17 cellular contexts compared by ENCODE assay signal in the genomic region with DNA sequence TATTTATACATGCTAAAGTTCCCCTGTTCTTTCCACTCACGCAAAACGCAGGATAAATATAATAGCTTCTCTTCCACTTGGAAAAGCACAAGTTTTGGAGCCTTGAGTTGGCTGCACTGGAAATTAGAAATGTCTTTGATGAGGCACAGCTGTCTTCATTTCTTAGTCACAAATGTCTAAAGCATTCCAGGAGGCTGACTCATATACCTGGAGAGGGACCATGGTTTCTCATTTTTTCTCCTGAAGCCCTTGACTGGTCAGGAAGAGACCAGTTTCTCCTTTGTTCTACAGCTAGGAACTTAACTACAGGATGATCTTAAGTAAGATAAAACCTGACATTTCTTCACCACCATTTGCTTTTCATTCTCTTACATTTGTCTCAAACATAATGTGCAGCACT. TPM values are rescaled to one million over a fixed set of nuclear protein-coding genes. Genes with fewer than 3 reads are reported as not detected.
DNase-seq lines count a peak whose midpoint lies in the region; ATAC-seq, FAIRE-seq and TF ChIP-seq lines count a peak whose summit lies in the region.
"Had no signal": no experiment of that assay in that cellular context is flagged by ENCODE, and none has a peak within 500 bp of the region (broad histone marks: within the 10 kb centered on the region; RNA-seq: fewer than 3 reads in every experiment).

No MANE protein-coding gene starts in this region.

- POLR2A ChIA-PET in PC-3 (lab: Charles Lee; ENCODE audit: unreplicated experiment) = no interaction called here
- POLR2A ChIA-PET in H1 (lab: Charles Lee; ENCODE audit: partially characterized antibody) = interaction anchor here (0.7 to 2.1 kb wide), 3 partner anchors 10 to 15 kb away, joined by 3 to 12 read pairs (median 3); no protein-coding TSS in a partner anchor
- POLR2A ChIA-PET in activated CD4-positive, alpha-beta T cell treated with anti-CD3 and anti-CD28 coated beads for 36 hours (lab: Charles Lee) = no interaction called here

- H4K20me1 ChIP-seq in PC-3 (ENCODE audit: low read length) (no peaks in the 10 kb centered on the region), H1 (replicated peaks in 1 of 2; ENCODE audit: control insufficient read depth in 1 of 2, insufficient read depth in 2 of 2, low read length in 2 of 2) (peaks cover 0 to 1% of the 10 kb centered on the region in 2 experiments)

- H3K27ac ChIP-seq in PC-3 (ENCODE audit: low read length) (no peak overlapping the region), H1 (ENCODE audit: low read depth, low read length) (no peak overlapping the region), mesenchymal stem cell (ENCODE audit: low read length, poor library complexity, severe bottlenecking) (no peak overlapping the region)
- H3K27ac ChIP-seq: esophagus squamous epithelium, thyroid gland had no signal

- H3K9me2 ChIP-seq in PC-3 (replicated peaks; ENCODE audit: low read length) = no peaks in the 10 kb centered on the region

- H3K4me3 ChIP-seq in PC-3 (ENCODE audit: low read length) = no peak overlapping the region
- no peak overlapping the region for H3K4me3 ChIP-seq in H1 (ENCODE audit: extremely low read depth in 1 of 4, insufficient read depth in 2 of 4, low read depth in 3 of 4, low read length in 4 of 4)
- H3K4me3 ChIP-seq in mesenchymal stem cell (ENCODE audit: insufficient read depth in 1 of 2, low read depth in 1 of 2, low read length in 2 of 2) = no peak overlapping the region
- H3K4me3 ChIP-seq: esophagus squamous epithelium, thyroid gland had no signal

- H3K36me3 ChIP-seq in PC-3 (ENCODE audit: low read depth, low read length) (peaks cover 14% of the 10 kb centered on the region; the same call in 1 of the 2 replicates), H1 (ENCODE audit: control insufficient read depth in 2 of 4, insufficient read depth in 4 of 4, low read length in 3 of 4) (peaks cover 2 to 22% (median 8%) of the 10 kb centered on the region in 4 experiments; a peak in 4 of 8 replicates), mesenchymal stem cell (ENCODE audit: control insufficient read depth in 1 of 2, insufficient read depth in 2 of 2, low read depth in 1 of 2, low read length in 2 of 2) (peaks cover 6 to 30% of the 10 kb centered on the region in 2 experiments)

- no peaks in the 10 kb centered on the region for H3K23me2 ChIP-seq in H1 (ENCODE audit: low read depth, low read length)

- no peak overlapping the region for H3K4me3 Mint-ChIP-seq in activated CD4-positive, alpha-beta T cell treated with anti-CD3 and anti-CD28 coated beads for 36 hours
- H3K4me3 Mint-ChIP-seq: central memory CD8-positive, alpha-beta T cell; neural crest cell had no signal

- H2BK5ac ChIP-seq in H1 (ENCODE audit: low read depth, low read length) (no peak overlapping the region; the same call in 1 of the 2 replicates), mesenchymal stem cell (ENCODE audit: low read depth, low read length, poor library complexity, severe bottlenecking) (no peak overlapping the region)

- no peaks in the 10 kb centered on the region for H3K79me2 ChIP-seq in PC-3 (ENCODE audit: low read length)
- H3K79me2 ChIP-seq in H1 (ENCODE audit: control insufficient read depth in 1 of 2, insufficient read depth in 2 of 2, low read length in 2 of 2) = no peaks in the 10 kb centered on the region

- H3K9me3 Mint-ChIP-seq in activated CD4-positive, alpha-beta T cell treated with anti-CD3 and anti-CD28 coated beads for 36 hours (ENCODE audit: low read depth) = no peaks in the 10 kb centered on the region
- H3K9me3 Mint-ChIP-seq: central memory CD8-positive, alpha-beta T cell; neural crest cell had no signal

- H2BK12ac ChIP-seq in H1 (ENCODE audit: low read depth, low read length) (no peak overlapping the region), mesenchymal stem cell (ENCODE audit: low read length in 2 of 2) (no peak overlapping the region)

- DNase-seq in GM04504 (ENCODE audit: low read depth) (peak; percentile 28), PC-3 (peak; percentile 83), H1 (ENCODE audit: low read depth in 1 of 2, low spot score in 2 of 2) (no peak), mesenchymal stem cell (peak; percentile 39), NCI-H1436 treated with DMSO at 0.1 percent for 48 hours (lab: John Stamatoyannopoulos, UW) (no peak), frontal cortex (ENCODE audit: low spot score in 2 of 2) (no peak)
- DNase-seq in activated CD4-positive, alpha-beta T cell treated with anti-CD3 and anti-CD28 coated beads for 36 hours = no peak
- DNase-seq: activated CD4-positive, alpha-beta T cell treated with anti-CD3 and anti-CD28 coated beads, Interleukin-2, amount 50 U/mL, for 48 hours; activated effector memory CD4-positive, alpha-beta T cell treated with anti-CD3 and anti-CD28 coated beads, Interleukin-2, amount 50 U/mL, for 16 hours; esophagus squamous epithelium; NCI-H187 treated with DMSO at 0.1 percent for 48 hours; thyroid gland had no signal

- FAIRE-seq in H1 (lab: Jason Lieb, UNC) = no peak
- no peak for FAIRE-seq in frontal cortex (lab: Jason Lieb, UNC)
- FAIRE-seq: HepG2 had no signal

- H3K27me3 ChIP-seq in PC-3 (ENCODE audit: low read length) (no peaks in the 10 kb centered on the region), H1 (replicated peaks in 1 of 4; ENCODE audit: control insufficient read depth in 3 of 4, extremely low read depth in 1 of 4, insufficient read depth in 3 of 4, low read length in 3 of 4) (no peaks in the 10 kb centered on the region), mesenchymal stem cell (ENCODE audit: control insufficient read depth in 1 of 2, insufficient read depth in 1 of 2, low read length in 2 of 2) (no peaks in the 10 kb centered on the region)
- H3K27me3 ChIP-seq: esophagus squamous epithelium, thyroid gland had no signal

- H3F3A ChIP-seq in PC-3 (ENCODE audit: low read length, unreplicated experiment) = no peaks in the 10 kb centered on the region

- no peak overlapping the region for H3K23ac ChIP-seq in H1 (ENCODE audit: insufficient read length)
- H3K23ac ChIP-seq in mesenchymal stem cell (ENCODE audit: low read length in 2 of 2) = no peak overlapping the region

- no peaks in the 10 kb centered on the region for H3K4me1 Mint-ChIP-seq in activated CD4-positive, alpha-beta T cell treated with anti-CD3 and anti-CD28 coated beads for 36 hours
- H3K4me1 Mint-ChIP-seq: central memory CD8-positive, alpha-beta T cell had no signal

- BruUV-seq in PC-3 (replicated peaks; lab: Mats Ljungman, UMichigan) = no TSS peak

- ATAC-seq in PC-3 (peak; percentile 79), GM19328 (IDR thresholded peaks at IDR 0.05; ENCODE audit: unreplicated experiment) (no peak)
- no peak for ATAC-seq in activated CD4-positive, alpha-beta T cell treated with anti-CD3 and anti-CD28 coated beads for 36 hours
- ATAC-seq: HepG2, left lobe of liver had no signal

- no peak for TF ChIP-seq RAD21 in H1 (IDR thresholded peaks at IDR 0.05 in 1 of 2, conservative IDR thresholded peaks at IDR 0.05 in 1 of 2; ENCODE audit: low read depth in 2 of 2, low read length in 2 of 2)

- CTCF ChIA-PET in PC-3 (lab: Charles Lee) = no interaction called here
- CTCF ChIA-PET in H1 (lab: Charles Lee; ENCODE audit: partially characterized antibody) = interaction anchor here (0.7 to 1.6 kb wide), 4 partner anchors 10 to 109 kb away, joined by 3 to 4 read pairs (median 4); no protein-coding TSS in a partner anchor
- CTCF ChIA-PET in activated CD4-positive, alpha-beta T cell treated with anti-CD3 and anti-CD28 coated beads for 36 hours (lab: Charles Lee) = interaction anchor here (0.9 kb wide), 1 partner anchor 10 kb away, joined by 3 read pairs; no protein-coding TSS in a partner anchor

- no peak overlapping the region for H2BK120ac ChIP-seq in H1 (replicated peaks; ENCODE audit: low read depth, low read length)
- no peak overlapping the region for H2BK120ac ChIP-seq in mesenchymal stem cell (ENCODE audit: low read depth, low read length)

- no peak overlapping the region for H4K5ac ChIP-seq in H1 (ENCODE audit: insufficient read length, low read depth, low read length)

- H3K27ac Mint-ChIP-seq in activated CD4-positive, alpha-beta T cell treated with anti-CD3 and anti-CD28 coated beads for 36 hours = no peak overlapping the region

- H3K9me3 ChIP-seq in PC-3 (ENCODE audit: low read length) = no peaks in the 10 kb centered on the region
- H3K9me3 ChIP-seq in H1 (ENCODE audit: insufficient read depth in 2 of 2, low read depth in 1 of 2, low read length in 1 of 2) = no peaks in the 10 kb centered on the region
- no peaks in the 10 kb centered on the region for H3K9me3 ChIP-seq in mesenchymal stem cell (ENCODE audit: control insufficient read depth, low read length)
- H3K9me3 ChIP-seq: esophagus squamous epithelium, thyroid gland had no signal

- H2BK20ac ChIP-seq in H1 (ENCODE audit: low read length) = no peak overlapping the region

- H3K56ac ChIP-seq in H1 (replicated peaks; ENCODE audit: insufficient read length, low read depth, low read length) = no peak overlapping the region

- H2BK15ac ChIP-seq in H1 (ENCODE audit: low read length) (no peak overlapping the region), mesenchymal stem cell (ENCODE audit: low read depth, poor library complexity, severe bottlenecking) (no peak overlapping the region)

- H3K18ac ChIP-seq in H1 (ENCODE audit: extremely low read depth, low read length) = no peak overlapping the region
- no peak overlapping the region for H3K18ac ChIP-seq in mesenchymal stem cell (ENCODE audit: low read depth in 1 of 2, low read length in 2 of 2)

- H2AK5ac ChIP-seq in H1 (ENCODE audit: low read depth, low read length) (no peak overlapping the region), mesenchymal stem cell (ENCODE audit: low read length, severe bottlenecking) (no peak overlapping the region)

- 87% methylated on average over 2 of the region's 2 CpGs; no CpG with 5 or more reads in 1 of the 2 experiments for WGBS in H1 (ENCODE audit: extremely low coverage in 1 of 2, insufficient coverage in 1 of 2, insufficient read length in 1 of 2, insufficient replicate concordance in 2 of 2, low coverage in 1 of 2, low lambda C conversion rate in 2 of 2, missing lambda C conversion rate in 1 of 2), 2 experiments
- no CpG with 5 or more reads among the region's 2 CpGs for WGBS in mesenchymal stem cell

- H3K79me1 ChIP-seq in H1 (ENCODE audit: low read depth, low read length) (no peaks in the 10 kb centered on the region), mesenchymal stem cell (replicated peaks; ENCODE audit: low read length, poor library complexity, severe bottlenecking) (peaks cover 3% of the 10 kb centered on the region)

- H3K36me3 Mint-ChIP-seq in activated CD4-positive, alpha-beta T cell treated with anti-CD3 and anti-CD28 coated beads for 36 hours (ENCODE audit: low read depth) = peaks cover 25% of the 10 kb centered on the region

- H4K8ac ChIP-seq in H1 (ENCODE audit: extremely low read depth, insufficient read depth, low read length) = no peak overlapping the region
- H4K8ac ChIP-seq in mesenchymal stem cell (ENCODE audit: low read length) = no peak overlapping the region

- H2AFZ ChIP-seq in PC-3 (ENCODE audit: low read length) (no peak overlapping the region), H1 (ENCODE audit: low read length) (no peak overlapping the region), mesenchymal stem cell (ENCODE audit: low read depth, low read length) (no peak overlapping the region)

- intact Hi-C loops in PC-3 (cut with micrococcal nuclease) = no loop called here
- intact Hi-C loops in activated CD4-positive, alpha-beta T cell treated with anti-CD3 and anti-CD28 coated beads for 36 hours (cut with DNase I, micrococcal nuclease) = no loop called here

- H3K14ac ChIP-seq in H1 (ENCODE audit: insufficient read length) (no peak overlapping the region), mesenchymal stem cell (ENCODE audit: low read length in 2 of 2) (no peak overlapping the region)

- no peak overlapping the region for H3K4ac ChIP-seq in H1 (replicated peaks; ENCODE audit: insufficient read length, low read depth, low read length)
- H3K4ac ChIP-seq in mesenchymal stem cell (ENCODE audit: low read depth in 1 of 2, low read length in 2 of 2) = no peak overlapping the region

- TF ChIP-seq POLR2A in H1 (IDR thresholded peaks at IDR 0.05; ENCODE audit: control extremely low read depth in 1 of 2, low read depth in 2 of 2, low read length in 2 of 2) = no peak

- TF ChIP-seq CTCF in PC-3 (conservative IDR thresholded peaks at IDR 0.05; ENCODE audit: low read depth, low read length) = no peak
- no peak for TF ChIP-seq CTCF in H1 (IDR thresholded peaks at IDR 0.05; ENCODE audit: control extremely low read depth in 1 of 3, insufficient read depth in 1 of 3, low read depth in 1 of 3, low read length in 3 of 3)

- TF ChIP-seq EP300 in H1 (IDR thresholded peaks at IDR 0.05; ENCODE audit: borderline replicate concordance in 1 of 2, low read depth in 2 of 2, low read length in 2 of 2) = no peak

- no peak overlapping the region for H4K91ac ChIP-seq in H1 (replicated peaks; ENCODE audit: insufficient read length, low read length)
- no peak overlapping the region for H4K91ac ChIP-seq in mesenchymal stem cell (ENCODE audit: low read length)

- H3K4me2 ChIP-seq in PC-3 (ENCODE audit: low read length) = peak overlapping the region; percentile 23; the same call in 1 of the 2 replicates
- no peak overlapping the region for H3K4me2 ChIP-seq in H1 (ENCODE audit: insufficient read depth in 1 of 2, low read depth in 2 of 2, low read length in 2 of 2)
- H3K4me2 ChIP-seq in mesenchymal stem cell (ENCODE audit: low read length, poor library complexity, severe bottlenecking) = no peak overlapping the region

- H3K9ac ChIP-seq in PC-3 (ENCODE audit: low read length) (no peak overlapping the region), H1 (replicated peaks in 1 of 4; ENCODE audit: extremely low read depth in 1 of 4, low read depth in 3 of 4, low read length in 3 of 4) (no peak overlapping the region), mesenchymal stem cell (ENCODE audit: low read length) (no peak overlapping the region)

- H3K27me3 Mint-ChIP-seq in activated CD4-positive, alpha-beta T cell treated with anti-CD3 and anti-CD28 coated beads for 36 hours = peaks cover 8% of the 10 kb centered on the region
- H3K27me3 Mint-ChIP-seq: central memory CD8-positive, alpha-beta T cell had no signal

- H3K4me1 ChIP-seq in PC-3 (ENCODE audit: insufficient read depth, low read length) (peaks cover 27% of the 10 kb centered on the region), H1 (replicated peaks in 1 of 4; ENCODE audit: control insufficient read depth in 3 of 4, insufficient read depth in 4 of 4, low read length in 3 of 4) (peaks cover 0 to 2% (median 0%) of the 10 kb centered on the region in 4 experiments; a peak in 1 of 7 replicates), mesenchymal stem cell (ENCODE audit: control insufficient read depth, insufficient read depth, low read depth, low read length) (no peaks in the 10 kb centered on the region)
- H3K4me1 ChIP-seq: esophagus squamous epithelium, thyroid gland had no signal

RNA-seq across cellular contexts. Expression of a gene that starts 16.2 kb away (rescaled TPM):
- total RNA-seq in PC-3 (2014; rRNA removed) (7.0 and 7.1 TPM in 2 replicates), frontal cortex (14.7 TPM)
- 27.9 and 28.8 TPM in 2 replicates for total RNA-seq in H1 (2021; fragmentation: NEBNext Ultra II Directional; extraction: Animal tissue kit (Norgen Biotek cat#: 25700))
- polyA plus RNA-seq in H1 (2011; rRNA removed) = 8.7 and 9.4 TPM in 2 replicates
- polyA plus RNA-seq in H1 (2011; cell fraction: cytosol; rRNA removed) = 13.8 TPM
- 10.2 TPM for polyA plus RNA-seq in H1 (2011; cell fraction: nucleus; rRNA removed)
- 8.0 to 17.8 TPM (median 10.3 TPM) in 4 replicates for polyA plus RNA-seq in H1 (2012, experiment 1 of 2)
- polyA plus RNA-seq in H1 (2012, experiment 2 of 2) = 0.71 TPM
- 13.0 TPM for polyA plus RNA-seq in H1 (2013, experiment 1 of 2)
- polyA plus RNA-seq in H1 (2013, experiment 2 of 2) = 11.8 TPM
- 23.7 and 39.6 TPM in 2 replicates for polyA minus RNA-seq in H1 (2011; rRNA and poly(A)+ RNA removed)
- 18.0 TPM for polyA minus RNA-seq in H1 (2011; cell fraction: cytosol; rRNA and poly(A)+ RNA removed)
- polyA minus RNA-seq in H1 (2011; cell fraction: nucleus; rRNA and poly(A)+ RNA removed) = 34.3 TPM
- polyA plus RNA-seq in mesenchymal stem cell (2013, experiment 1 of 2) = 4.6 TPM
- polyA plus RNA-seq in mesenchymal stem cell (2013, experiment 2 of 2) = 5.1 TPM
- total RNA-seq in activated CD4-positive, alpha-beta T cell treated with anti-CD3 and anti-CD28 coated beads for 36 hours = 10 to 100 TPM; 11.9 to 14.3 TPM

Comparison
In these comparisons a context has a peak if more than half of its experiments do, and no peak if none do; other contexts are left out.
1. DNase-seq: peak in GM04504 (single experiment), PC-3 (single experiment) and mesenchymal stem cell (single experiment); none in H1 (0 of 2), NCI-H1436 treated with DMSO at 0.1 percent for 48 hours (single experiment), frontal cortex (0 of 2) and activated CD4-positive, alpha-beta T cell treated with anti-CD3 and anti-CD28 coated beads for 36 hours (single experiment).